ENCODE assay signal across 17 cellular contexts in genomic region chr5:133122711-133123110, GRCh38.
"Had no signal": no experiment of that assay in that cellular context is flagged by ENCODE, and none has a peak within 500 bp of the region (broad histone marks: within the 10 kb centered on the region; RNA-seq: fewer than 3 reads in every experiment).

No MANE protein-coding gene starts in this region.

- H3K27me3 ChIP-seq: SJCRH30 had no signal

- H3K9me3 ChIP-seq: SJCRH30, SK-N-SH had no signal

- ATAC-seq: activated CD4-positive, CD25-positive, alpha-beta regulatory T cell treated with anti-CD3 and anti-CD28 coated beads, Interleukin-2, amount 50 U/mL, for 24 hours; activated CD8-positive, alpha-beta T cell treated with anti-CD3 and anti-CD28 coated beads, Interleukin-2, amount 10 ng/mL, durations not matched to agents 7 days and 5 days; activated T-cell treated with anti-CD3 and anti-CD28 coated beads, Interleukin-2, amount 50 U/mL, for 72 hours had no signal

- H3K9ac ChIP-seq: KMS-11, SK-N-SH had no signal

- H3K27ac ChIP-seq: KMS-11, SJCRH30 had no signal

- DNase-seq: activated CD4-positive, alpha-beta T cell treated with anti-CD3 and anti-CD28 coated beads for 4 hours; activated CD4-positive, alpha-beta T cell treated with anti-CD3 and anti-CD28 coated beads, Interleukin-2, amount 50 U/mL, for 4 hours; activated CD8-positive, alpha-beta T cell treated with anti-CD3 and anti-CD28 coated beads, Interleukin-2, amount 10 ng/mL, durations not matched to agents 7 days and 5 days; activated naive CD4-positive, alpha-beta T cell; activated T-cell treated with anti-CD3 and anti-CD28 coated beads, Interleukin-2, amount 50 U/mL, for 72 hours; aorta; NCI-H1092; NCI-H1417; NCI-H1930; NCI-H345; Right ventricle myocardium superior; SJCRH30; SK-N-SH; SW 1271 had no signal

- H3K4me3 ChIP-seq: SJCRH30 had no signal

- FAIRE-seq: bronchial epithelial cell had no signal

- H3K36me3 ChIP-seq: SJCRH30 had no signal

- H3K4me2 ChIP-seq: KMS-11, SK-N-SH had no signal
